8 cellular contexts compared by ENCODE assay signal in the genomic region with DNA sequence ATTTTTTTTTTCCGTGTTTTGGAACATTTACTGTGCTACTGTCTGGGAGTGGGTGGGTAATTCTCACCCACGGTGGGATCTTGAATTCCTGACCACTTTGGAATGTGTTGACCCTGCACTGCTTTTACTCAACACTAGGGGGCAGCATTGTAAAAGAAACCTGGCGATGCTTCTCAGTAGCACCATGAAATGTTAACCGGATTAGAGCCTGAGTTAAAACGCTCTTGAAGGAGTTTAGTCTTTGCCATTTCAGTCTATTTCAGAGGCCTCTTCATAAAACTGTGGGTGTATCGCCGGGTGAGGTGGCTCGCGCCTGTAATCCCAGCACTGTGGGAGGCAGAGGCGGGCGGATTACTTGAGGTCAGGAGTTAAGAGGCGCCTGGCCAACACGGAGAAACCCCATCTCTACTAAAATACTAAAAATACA.
A peak's percentile ranks its signal among the peaks of the same experiment; 100 is the strongest.
DNase-seq lines count a peak whose midpoint lies in the region; ATAC-seq lines count a peak whose summit lies in the region.

No MANE protein-coding gene starts in this region.

- H3K27me3 Mint-ChIP-seq in activated CD4-positive, alpha-beta memory T cell treated with anti-CD3 and anti-CD28 coated beads for 36 hours: peaks cover 7% of the 10 kb centered on the region

- POLR2A ChIA-PET in activated CD4-positive, alpha-beta memory T cell treated with anti-CD3 and anti-CD28 coated beads for 36 hours (lab: Charles Lee): no interaction called here

- H3K4me1 Mint-ChIP-seq in activated CD4-positive, alpha-beta memory T cell treated with anti-CD3 and anti-CD28 coated beads for 36 hours (ENCODE audit: low read depth): no peaks in the 10 kb centered on the region

- H3K4me3 Mint-ChIP-seq in activated CD4-positive, alpha-beta memory T cell treated with anti-CD3 and anti-CD28 coated beads for 36 hours: no peak overlapping the region

- intact Hi-C loops in activated CD4-positive, alpha-beta memory T cell treated with anti-CD3 and anti-CD28 coated beads for 36 hours (cut with micrococcal nuclease): loop anchor here (1.0 kb wide), 1 partner anchor 113 kb away; no protein-coding TSS in a partner anchor

- ATAC-seq in HG02885 (IDR thresholded peaks at IDR 0.05; ENCODE audit: poor library complexity, unreplicated experiment) (peak; percentile 59), GM21381 (IDR thresholded peaks at IDR 0.05; ENCODE audit: unreplicated experiment) (no peak)

- H3K36me3 Mint-ChIP-seq in activated CD4-positive, alpha-beta memory T cell treated with anti-CD3 and anti-CD28 coated beads for 36 hours: no peaks in the 10 kb centered on the region

- CTCF ChIA-PET in activated CD4-positive, alpha-beta memory T cell treated with anti-CD3 and anti-CD28 coated beads for 36 hours (lab: Charles Lee): interaction anchor here (0.9 to 7.2 kb wide), 3 partner anchors 13 to 115 kb away, joined by 3 to 194 read pairs (median 8); partner anchors contain the start of gene PRND

- H3K9me3 Mint-ChIP-seq in activated CD4-positive, alpha-beta memory T cell treated with anti-CD3 and anti-CD28 coated beads for 36 hours: no peaks in the 10 kb centered on the region

- no peak overlapping the region for H3K27ac Mint-ChIP-seq in activated CD4-positive, alpha-beta memory T cell treated with anti-CD3 and anti-CD28 coated beads for 36 hours

- DNase-seq in DMS114 treated with DMSO at 0.1 percent for 48 hours (lab: John Stamatoyannopoulos, UW; ENCODE audit: unreplicated experiment): peak; percentile 44
- DNase-seq in NCI-H748 treated with DMSO at 0.1 percent for 48 hours (lab: John Stamatoyannopoulos, UW): peak; percentile 83
- peak; percentile 62 for DNase-seq in activated CD4-positive, alpha-beta memory T cell treated with anti-CD3 and anti-CD28 coated beads for 36 hours
- DNase-seq in ecto neural progenitor cell (ENCODE audit: low spot score): peak; percentile 76
- DNase-seq in lung microvascular endothelial cell (ENCODE audit: low read depth in 2 of 2): peak; percentile 65 to 75
- peak; percentile 22 for DNase-seq in stimulated activated CD8-positive, alpha-beta memory T cell treated with anti-CD3 and anti-CD28 coated beads, Interleukin-4, amount 100 ng/mL, for 24 hours (ENCODE audit: low read depth)

Comparison
In these comparisons a context has a peak if more than half of its experiments do, and no peak if none do; other contexts are left out.
1. DNase-seq: peak in every context shown above with its lines; median percentile 83 in NCI-H748 treated with DMSO at 0.1 percent for 48 hours; 76 in ecto neural progenitor cell; 70 in lung microvascular endothelial cell; 62 in activated CD4-positive, alpha-beta memory T cell treated with anti-CD3 and anti-CD28 coated beads for 36 hours; 44 in DMS114 treated with DMSO at 0.1 percent for 48 hours; 22 in stimulated activated CD8-positive, alpha-beta memory T cell treated with anti-CD3 and anti-CD28 coated beads, Interleukin-4, amount 100 ng/mL, for 24 hours.